ENCODE assay signal across 1 cellular context in the genomic region with DNA sequence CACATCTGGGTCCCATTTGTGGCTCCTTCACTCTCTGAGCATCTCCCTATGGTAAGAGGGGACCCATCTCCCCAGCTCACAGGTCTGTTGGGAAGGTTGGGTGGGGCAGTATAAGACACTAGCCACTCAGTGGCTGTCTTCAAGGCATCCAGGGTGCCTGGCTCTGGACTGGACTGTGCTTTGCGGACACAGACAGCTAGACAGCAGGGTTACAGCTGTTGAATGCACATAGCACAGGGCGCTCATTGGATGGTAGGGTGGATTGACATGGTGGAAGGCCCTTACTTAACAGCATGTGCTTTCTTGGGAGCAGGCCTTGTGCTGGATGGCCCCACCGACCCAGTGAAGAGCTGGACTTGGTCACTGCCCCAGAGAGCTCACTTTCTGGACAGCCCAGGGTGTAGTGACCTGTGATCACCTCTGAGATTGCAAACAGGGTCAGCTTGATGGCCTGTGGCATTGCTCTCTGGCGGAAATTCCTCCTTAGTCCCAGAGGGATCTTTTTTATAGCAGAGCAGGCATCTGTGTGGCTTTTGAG.
TF ChIP-seq lines count a peak whose summit lies in the region.

No MANE protein-coding gene starts in this region.

TF ChIP-seq in HepG2, 621 proteins besides CTCF, POLR2A, EP300 and RAD21 (continues in another document):
- no peak for TF ChIP-seq ZNF282 (IDR thresholded peaks at IDR 0.05; ENCODE audit: partially characterized antibody)
- TF ChIP-seq, protein P1, sequence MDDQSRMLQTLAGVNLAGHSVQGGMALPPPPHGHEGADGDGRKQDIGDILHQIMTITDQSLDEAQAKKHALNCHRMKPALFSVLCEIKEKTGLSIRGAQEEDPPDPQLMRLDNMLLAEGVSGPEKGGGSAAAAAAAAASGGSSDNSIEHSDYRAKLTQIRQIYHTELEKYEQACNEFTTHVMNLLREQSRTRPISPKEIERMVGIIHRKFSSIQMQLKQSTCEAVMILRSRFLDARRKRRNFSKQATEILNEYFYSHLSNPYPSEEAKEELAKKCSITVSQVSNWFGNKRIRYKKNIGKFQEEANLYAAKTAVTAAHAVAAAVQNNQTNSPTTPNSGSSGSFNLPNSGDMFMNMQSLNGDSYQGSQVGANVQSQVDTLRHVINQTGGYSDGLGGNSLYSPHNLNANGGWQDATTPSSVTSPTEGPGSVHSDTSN (CRISPR knock-in tag; IDR thresholded peaks at IDR 0.05; ENCODE audit: borderline replicate concordance) = no peak
- TF ChIP-seq ZNF329 (CRISPR knock-in tag; IDR thresholded peaks at IDR 0.05; ENCODE audit: low read depth) = no peak
- TF ChIP-seq BORCS8-MEF2B (CRISPR knock-in tag; IDR thresholded peaks at IDR 0.05) = peak; percentile 77
- no peak for TF ChIP-seq ZMYM2 (CRISPR knock-in tag; IDR thresholded peaks at IDR 0.05)
- 0 out of 2 replicates have a peak, but pooled peaks have one; percentile 59 for TF ChIP-seq ARNT2 (CRISPR knock-in tag; IDR thresholded peaks at IDR 0.05; ENCODE audit: low read depth)
- 0 out of 2 replicates have a peak, but pooled peaks have one; percentile 56 for TF ChIP-seq ZFP36L1 (CRISPR knock-in tag; IDR thresholded peaks at IDR 0.05)
- no peak for TF ChIP-seq HNRNPH1 (optimal IDR thresholded peaks at IDR 0.05; ENCODE audit: low read depth, low read length)
- peak; percentile 25; the same call in 1 of the 2 replicates for TF ChIP-seq HOXA3 (CRISPR knock-in tag; IDR thresholded peaks at IDR 0.05)
- no peak for TF ChIP-seq KAT8 (CRISPR knock-in tag; IDR thresholded peaks at IDR 0.05)
- TF ChIP-seq MYNN (CRISPR knock-in tag; IDR thresholded peaks at IDR 0.05; ENCODE audit: low read depth) = no peak
- 0 out of 2 replicates have a peak, but pooled peaks have one; percentile 18 for TF ChIP-seq ZNF160 (CRISPR knock-in tag; IDR thresholded peaks at IDR 0.05)
- no peak for TF ChIP-seq ATF1 (CRISPR knock-in tag; IDR thresholded peaks at IDR 0.05)
- TF ChIP-seq NR2F1 (CRISPR knock-in tag; IDR thresholded peaks at IDR 0.05) = peak in 1 of 2 experiments; percentile 17; a peak in 1 of 4 replicates
- TF ChIP-seq ZNF780A (CRISPR knock-in tag; IDR thresholded peaks at IDR 0.05) = no peak
- no peak for TF ChIP-seq JUND (CRISPR knock-in tag; IDR thresholded peaks at IDR 0.05)
- 0 out of 2 replicates have a peak, but pooled peaks have one; percentile 43 for TF ChIP-seq ESRRA (CRISPR knock-in tag; IDR thresholded peaks at IDR 0.05; ENCODE audit: low read depth)
- no peak for TF ChIP-seq RFXANK (CRISPR knock-in tag; IDR thresholded peaks at IDR 0.05)
- no peak for TF ChIP-seq RFX1 (IDR thresholded peaks at IDR 0.05)
- 0 out of 2 replicates have a peak, but pooled peaks have one; percentile 9 for TF ChIP-seq ZNF264 (CRISPR knock-in tag; IDR thresholded peaks at IDR 0.05)
- no peak for TF ChIP-seq MAZ (IDR thresholded peaks at IDR 0.05; ENCODE audit: borderline replicate concordance, low read depth, low read length)
- no peak for TF ChIP-seq MAZ (CRISPR knock-in tag; IDR thresholded peaks at IDR 0.05; ENCODE audit: low read depth)
- peak; percentile 20; the same call in 1 of the 2 replicates for TF ChIP-seq ZSCAN31 (CRISPR knock-in tag; IDR thresholded peaks at IDR 0.05; ENCODE audit: low read depth)
- no peak for TF ChIP-seq TSC22D2 (CRISPR knock-in tag; IDR thresholded peaks at IDR 0.05; ENCODE audit: borderline replicate concordance)
- TF ChIP-seq, protein P2, sequence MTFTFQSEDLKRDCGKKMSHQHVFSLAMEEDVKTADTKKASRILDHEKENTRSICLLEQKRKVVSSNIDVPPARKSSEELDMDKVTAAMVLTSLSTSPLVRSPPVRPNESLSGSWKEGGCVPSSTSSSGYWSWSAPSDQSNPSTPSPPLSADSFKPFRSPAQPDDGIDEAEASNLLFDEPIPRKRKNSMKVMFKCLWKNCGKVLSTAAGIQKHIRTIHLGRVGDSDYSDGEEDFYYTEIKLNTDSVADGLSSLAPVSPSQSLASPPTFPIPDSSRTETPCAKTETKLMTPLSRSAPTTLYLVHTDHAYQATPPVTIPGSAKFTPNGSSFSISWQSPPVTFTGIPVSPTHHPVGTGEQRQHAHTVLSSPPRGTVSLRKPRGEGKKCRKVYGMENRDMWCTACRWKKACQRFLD (CRISPR knock-in tag; IDR thresholded peaks at IDR 0.05; ENCODE audit: borderline replicate concordance) = 0 out of 2 replicates have a peak, but pooled peaks have one; percentile 37
- TF ChIP-seq KLF6 (CRISPR knock-in tag; IDR thresholded peaks at IDR 0.05) = no peak
- TF ChIP-seq, protein P3, sequence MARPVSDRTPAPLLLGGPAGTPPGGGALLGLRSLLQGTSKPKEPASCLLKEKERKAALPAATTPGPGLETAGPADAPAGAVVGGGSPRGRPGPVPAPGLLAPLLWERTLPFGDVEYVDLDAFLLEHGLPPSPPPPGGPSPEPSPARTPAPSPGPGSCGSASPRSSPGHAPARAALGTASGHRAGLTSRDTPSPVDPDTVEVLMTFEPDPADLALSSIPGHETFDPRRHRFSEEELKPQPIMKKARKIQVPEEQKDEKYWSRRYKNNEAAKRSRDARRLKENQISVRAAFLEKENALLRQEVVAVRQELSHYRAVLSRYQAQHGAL (CRISPR knock-in tag; IDR thresholded peaks at IDR 0.05; ENCODE audit: not compliant biosample characterization) = no peak
- no peak for TF ChIP-seq CC2D1A (CRISPR knock-in tag; IDR thresholded peaks at IDR 0.05)
- no peak for TF ChIP-seq RBAK (CRISPR knock-in tag; IDR thresholded peaks at IDR 0.05)
- no peak for TF ChIP-seq ZC3H13 (CRISPR knock-in tag; IDR thresholded peaks at IDR 0.05)
- TF ChIP-seq TCF7L2 (IDR thresholded peaks at IDR 0.05; ENCODE audit: low read depth, low read length) = no peak
- TF ChIP-seq ZBTB7B (CRISPR knock-in tag; IDR thresholded peaks at IDR 0.05) = peak; percentile 34; the same call in 1 of the 2 replicates
- no peak for TF ChIP-seq SYNCRIP (IDR thresholded peaks at IDR 0.05; ENCODE audit: insufficient read depth, low read depth, low read length)
- TF ChIP-seq MAF1 (CRISPR knock-in tag; IDR thresholded peaks at IDR 0.05; ENCODE audit: borderline replicate concordance) = no peak
- no peak for TF ChIP-seq KAT2B (IDR thresholded peaks at IDR 0.05; ENCODE audit: borderline replicate concordance, low read depth, low read length)
- TF ChIP-seq, protein P4, sequence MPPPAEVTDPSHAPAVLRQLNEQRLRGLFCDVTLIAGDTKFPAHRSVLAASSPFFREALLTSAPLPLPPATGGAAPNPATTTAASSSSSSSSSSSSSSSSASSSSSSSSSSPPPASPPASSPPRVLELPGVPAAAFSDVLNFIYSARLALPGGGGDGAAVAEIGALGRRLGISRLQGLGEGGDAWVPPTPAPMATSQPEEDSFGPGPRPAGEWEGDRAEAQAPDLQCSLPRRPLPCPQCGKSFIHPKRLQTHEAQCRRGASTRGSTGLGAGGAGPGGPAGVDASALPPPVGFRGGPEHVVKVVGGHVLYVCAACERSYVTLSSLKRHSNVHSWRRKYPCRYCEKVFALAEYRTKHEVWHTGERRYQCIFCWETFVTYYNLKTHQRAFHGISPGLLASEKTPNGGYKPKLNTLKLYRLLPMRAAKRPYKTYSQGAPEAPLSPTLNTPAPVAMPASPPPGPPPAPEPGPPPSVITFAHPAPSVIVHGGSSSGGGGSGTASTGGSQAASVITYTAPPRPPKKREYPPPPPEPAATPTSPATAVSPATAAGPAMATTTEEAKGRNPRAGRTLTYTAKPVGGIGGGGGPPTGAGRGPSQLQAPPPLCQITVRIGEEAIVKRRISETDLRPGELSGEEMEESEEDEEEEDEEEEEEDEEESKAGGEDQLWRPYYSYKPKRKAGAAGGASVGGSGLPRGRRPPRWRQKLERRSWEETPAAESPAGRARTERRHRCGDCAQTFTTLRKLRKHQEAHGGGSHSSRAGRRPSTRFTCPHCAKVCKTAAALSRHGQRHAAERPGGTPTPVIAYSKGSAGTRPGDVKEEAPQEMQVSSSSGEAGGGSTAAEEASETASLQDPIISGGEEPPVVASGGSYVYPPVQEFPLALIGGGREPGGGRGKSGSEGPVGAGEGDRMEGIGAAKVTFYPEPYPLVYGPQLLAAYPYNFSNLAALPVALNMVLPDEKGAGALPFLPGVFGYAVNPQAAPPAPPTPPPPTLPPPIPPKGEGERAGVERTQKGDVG (CRISPR knock-in tag; IDR thresholded peaks at IDR 0.05; ENCODE audit: borderline replicate concordance) = no peak
- peak; percentile 73 for TF ChIP-seq RBM22 (optimal IDR thresholded peaks at IDR 0.05; ENCODE audit: low read length)
- TF ChIP-seq ARNT (IDR thresholded peaks at IDR 0.05) = no peak
- TF ChIP-seq RBFOX2 (IDR thresholded peaks at IDR 0.05; ENCODE audit: low read depth, low read length) = no peak
- TF ChIP-seq, protein P5, sequence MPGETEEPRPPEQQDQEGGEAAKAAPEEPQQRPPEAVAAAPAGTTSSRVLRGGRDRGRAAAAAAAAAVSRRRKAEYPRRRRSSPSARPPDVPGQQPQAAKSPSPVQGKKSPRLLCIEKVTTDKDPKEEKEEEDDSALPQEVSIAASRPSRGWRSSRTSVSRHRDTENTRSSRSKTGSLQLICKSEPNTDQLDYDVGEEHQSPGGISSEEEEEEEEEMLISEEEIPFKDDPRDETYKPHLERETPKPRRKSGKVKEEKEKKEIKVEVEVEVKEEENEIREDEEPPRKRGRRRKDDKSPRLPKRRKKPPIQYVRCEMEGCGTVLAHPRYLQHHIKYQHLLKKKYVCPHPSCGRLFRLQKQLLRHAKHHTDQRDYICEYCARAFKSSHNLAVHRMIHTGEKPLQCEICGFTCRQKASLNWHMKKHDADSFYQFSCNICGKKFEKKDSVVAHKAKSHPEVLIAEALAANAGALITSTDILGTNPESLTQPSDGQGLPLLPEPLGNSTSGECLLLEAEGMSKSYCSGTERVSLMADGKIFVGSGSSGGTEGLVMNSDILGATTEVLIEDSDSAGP (CRISPR knock-in tag; IDR thresholded peaks at IDR 0.05; ENCODE audit: borderline replicate concordance) = no peak
- peak; percentile 39; the same call in 1 of the 2 replicates for TF ChIP-seq GTF3A (CRISPR knock-in tag; conservative IDR thresholded peaks at IDR 0.05)
- TF ChIP-seq ZEB1 (IDR thresholded peaks at IDR 0.05; ENCODE audit: insufficient replicate concordance, low read depth) = no peak
- peak; percentile 52 for TF ChIP-seq ZFX (CRISPR knock-in tag; IDR thresholded peaks at IDR 0.05; ENCODE audit: low read depth)
- TF ChIP-seq MLLT10 (CRISPR knock-in tag; IDR thresholded peaks at IDR 0.05) = no peak
- TF ChIP-seq, protein P6, sequence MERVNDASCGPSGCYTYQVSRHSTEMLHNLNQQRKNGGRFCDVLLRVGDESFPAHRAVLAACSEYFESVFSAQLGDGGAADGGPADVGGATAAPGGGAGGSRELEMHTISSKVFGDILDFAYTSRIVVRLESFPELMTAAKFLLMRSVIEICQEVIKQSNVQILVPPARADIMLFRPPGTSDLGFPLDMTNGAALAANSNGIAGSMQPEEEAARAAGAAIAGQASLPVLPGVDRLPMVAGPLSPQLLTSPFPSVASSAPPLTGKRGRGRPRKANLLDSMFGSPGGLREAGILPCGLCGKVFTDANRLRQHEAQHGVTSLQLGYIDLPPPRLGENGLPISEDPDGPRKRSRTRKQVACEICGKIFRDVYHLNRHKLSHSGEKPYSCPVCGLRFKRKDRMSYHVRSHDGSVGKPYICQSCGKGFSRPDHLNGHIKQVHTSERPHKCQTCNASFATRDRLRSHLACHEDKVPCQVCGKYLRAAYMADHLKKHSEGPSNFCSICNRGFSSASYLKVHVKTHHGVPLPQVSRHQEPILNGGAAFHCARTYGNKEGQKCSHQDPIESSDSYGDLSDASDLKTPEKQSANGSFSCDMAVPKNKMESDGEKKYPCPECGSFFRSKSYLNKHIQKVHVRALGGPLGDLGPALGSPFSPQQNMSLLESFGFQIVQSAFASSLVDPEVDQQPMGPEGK (CRISPR knock-in tag; IDR thresholded peaks at IDR 0.05) = no peak
- TF ChIP-seq ZNF430 (CRISPR knock-in tag; IDR thresholded peaks at IDR 0.05) = 0 out of 2 replicates have a peak, but pooled peaks have one; percentile 41
- TF ChIP-seq, protein P7, sequence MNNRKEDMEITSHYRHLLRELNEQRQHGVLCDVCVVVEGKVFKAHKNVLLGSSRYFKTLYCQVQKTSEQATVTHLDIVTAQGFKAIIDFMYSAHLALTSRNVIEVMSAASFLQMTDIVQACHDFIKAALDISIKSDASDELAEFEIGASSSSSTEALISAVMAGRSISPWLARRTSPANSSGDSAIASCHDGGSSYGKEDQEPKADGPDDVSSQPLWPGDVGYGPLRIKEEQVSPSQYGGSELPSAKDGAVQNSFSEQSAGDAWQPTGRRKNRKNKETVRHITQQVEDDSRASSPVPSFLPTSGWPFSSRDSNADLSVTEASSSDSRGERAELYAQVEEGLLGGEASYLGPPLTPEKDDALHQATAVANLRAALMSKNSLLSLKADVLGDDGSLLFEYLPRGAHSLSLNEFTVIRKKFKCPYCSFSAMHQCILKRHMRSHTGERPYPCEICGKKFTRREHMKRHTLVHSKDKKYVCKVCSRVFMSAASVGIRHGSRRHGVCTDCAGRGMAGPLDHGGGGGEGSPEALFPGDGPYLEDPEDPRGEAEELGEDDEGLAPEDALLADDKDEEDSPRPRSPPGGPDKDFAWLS (CRISPR knock-in tag; IDR thresholded peaks at IDR 0.05; ENCODE audit: borderline replicate concordance) = peak; percentile 36; the same call in 1 of the 2 replicates
- TF ChIP-seq, protein P8, sequence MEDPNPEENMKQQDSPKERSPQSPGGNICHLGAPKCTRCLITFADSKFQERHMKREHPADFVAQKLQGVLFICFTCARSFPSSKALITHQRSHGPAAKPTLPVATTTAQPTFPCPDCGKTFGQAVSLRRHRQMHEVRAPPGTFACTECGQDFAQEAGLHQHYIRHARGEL (CRISPR knock-in tag; IDR thresholded peaks at IDR 0.05) = no peak
- TF ChIP-seq TCF7 (IDR thresholded peaks at IDR 0.05; ENCODE audit: low read depth) = no peak
- TF ChIP-seq ZNF749 (CRISPR knock-in tag; IDR thresholded peaks at IDR 0.05; ENCODE audit: borderline replicate concordance) = no peak
- peak; percentile 86; the same call in 1 of the 2 replicates for TF ChIP-seq ZNF572 (CRISPR knock-in tag; IDR thresholded peaks at IDR 0.05)
- no peak; the same call in 1 of the 2 replicates for TF ChIP-seq ZSCAN21 (CRISPR knock-in tag; IDR thresholded peaks at IDR 0.05; ENCODE audit: borderline replicate concordance)
- no peak for TF ChIP-seq GABPA (IDR thresholded peaks at IDR 0.05; ENCODE audit: low read depth, low read length)
- TF ChIP-seq GABPA (CRISPR knock-in tag; IDR thresholded peaks at IDR 0.05; ENCODE audit: low read depth) = no peak
- TF ChIP-seq PHF8 (CRISPR knock-in tag; IDR thresholded peaks at IDR 0.05) = 0 out of 2 replicates have a peak, but pooled peaks have one; percentile 17
- TF ChIP-seq PHF5A (CRISPR knock-in tag; IDR thresholded peaks at IDR 0.05; ENCODE audit: low read depth, unreplicated experiment) = no peak
- no peak for TF ChIP-seq CBFB (CRISPR knock-in tag; IDR thresholded peaks at IDR 0.05)
- no peak for TF ChIP-seq ZNF484 (CRISPR knock-in tag; IDR thresholded peaks at IDR 0.05; ENCODE audit: borderline replicate concordance, low read depth)
- TF ChIP-seq ZNF557 (CRISPR knock-in tag; IDR thresholded peaks at IDR 0.05) = 0 out of 2 replicates have a peak, but pooled peaks have one; percentile 57
- TF ChIP-seq MBD4 (IDR thresholded peaks at IDR 0.05; ENCODE audit: borderline replicate concordance, low read length) = no peak
- TF ChIP-seq ZNF256 (CRISPR knock-in tag; conservative IDR thresholded peaks at IDR 0.05) = peak; percentile 61; the same call in 1 of the 2 replicates
